In the genomic region with DNA sequence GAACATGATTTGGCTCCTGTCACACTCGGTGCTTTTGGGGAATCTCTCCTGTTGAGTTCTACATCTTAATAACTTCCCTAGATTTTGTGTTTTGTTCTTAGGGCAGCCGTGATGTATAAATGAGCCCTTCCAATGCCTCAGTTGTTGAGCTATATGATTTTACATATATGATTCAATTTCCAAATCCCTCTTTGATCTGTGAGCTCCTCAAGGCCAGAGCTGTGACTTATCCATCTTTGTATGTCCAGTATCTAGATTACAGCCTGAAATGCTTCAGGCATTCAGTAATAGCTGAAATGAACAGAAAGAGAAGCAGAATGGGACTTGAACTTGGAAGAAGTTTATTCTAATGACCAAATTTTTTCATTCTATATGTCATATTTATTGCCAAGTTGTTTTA, we compare ENCODE assay signal across 8 cellular contexts.
DNase-seq lines count a peak whose midpoint lies in the region; ATAC-seq and TF ChIP-seq lines count a peak whose summit lies in the region.

No MANE protein-coding gene starts in this region.

- in situ Hi-C loops in brain microvascular endothelial cell (cut with HindIII; ENCODE audit: low pct_ligation_motif_present, low sequenced_read_pairs) = no loop called here

- H3K4me3 ChIP-seq in brain microvascular endothelial cell (ENCODE audit: low read depth, low read length) = peak overlapping the region; percentile 35
- H3K4me3 ChIP-seq in neuron (ENCODE audit: low read length) = no peak overlapping the region

- ATAC-seq in HG02938 (IDR thresholded peaks at IDR 0.05; ENCODE audit: unreplicated experiment) = peak; percentile 4
- no peak for ATAC-seq in activated CD4-positive, CD25-positive, alpha-beta regulatory T cell treated with anti-CD3 and anti-CD28 coated beads, Interleukin-2, amount 50 U/mL, for 24 hours

- peak overlapping the region; percentile 69 for H2AFZ ChIP-seq in neuron (ENCODE audit: low read depth, low read length)

- H3K9me3 ChIP-seq in neuron (ENCODE audit: low read length) = no peaks in the 10 kb centered on the region

- H3K27ac ChIP-seq in brain microvascular endothelial cell = peak overlapping the region; percentile 38

- H3K36me3 ChIP-seq in brain microvascular endothelial cell (replicated peaks) (no peaks in the 10 kb centered on the region), neuron (ENCODE audit: insufficient read depth, low read length) (no peaks in the 10 kb centered on the region)

- H3K27me3 ChIP-seq in brain microvascular endothelial cell (replicated peaks) = no peaks in the 10 kb centered on the region
- H3K27me3 ChIP-seq in neuron (ENCODE audit: insufficient read depth, low read length) = no peaks in the 10 kb centered on the region

- DNase-seq in ELR (ENCODE audit: low read depth) = peak; percentile 12
- no peak for DNase-seq in brain microvascular endothelial cell
- DNase-seq in foreskin melanocyte = no peak
- no peak for DNase-seq in SHP77 treated with DMSO at 0.1 percent for 48 hours (lab: John Stamatoyannopoulos, UW)
- DNase-seq in NCI-H446 (lab: John Stamatoyannopoulos, UW) = no peak

- no peak for TF ChIP-seq CTCF in brain microvascular endothelial cell (IDR thresholded peaks at IDR 0.05; ENCODE audit: low read depth, low read length, missing control alignments)

- H3K4me1 ChIP-seq in neuron (ENCODE audit: insufficient read depth, low read length) = no peaks in the 10 kb centered on the region
